Comparison of ENCODE assay signal across 23 cellular contexts in the genomic region with DNA sequence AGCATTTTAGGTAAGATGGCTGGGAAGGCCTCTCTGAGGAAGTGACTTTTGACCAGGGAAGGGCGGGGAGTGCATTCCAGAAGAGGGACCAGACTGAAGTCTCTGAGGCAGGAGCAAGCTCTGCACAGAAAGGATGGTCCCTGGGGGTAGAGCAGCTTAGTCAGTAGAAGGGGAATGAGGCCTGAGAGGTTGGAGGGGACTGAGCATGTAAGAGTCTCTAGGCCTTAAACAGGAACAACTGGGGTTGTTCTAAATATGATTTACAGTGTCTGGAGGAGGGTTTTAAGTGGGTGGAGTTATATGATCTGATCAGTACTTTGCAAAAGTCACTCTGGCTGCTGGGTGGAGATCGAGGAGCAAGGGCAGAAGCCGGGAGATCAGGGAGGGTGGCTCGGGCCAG. TPM values are rescaled to one million over a fixed set of nuclear protein-coding genes. Genes with fewer than 3 reads are reported as not detected.
DNase-seq lines count a peak whose midpoint lies in the region; ATAC-seq and TF ChIP-seq lines count a peak whose summit lies in the region.
"Had no signal": no experiment of that assay in that cellular context is flagged by ENCODE, and none has a peak within 500 bp of the region (broad histone marks: within the 10 kb centered on the region; RNA-seq: fewer than 3 reads in every experiment).

No MANE protein-coding gene starts in this region.

- TF ChIP-seq CTCF in neural crest cell (conservative IDR thresholded peaks at IDR 0.05) (no peak), coronary artery (IDR thresholded peaks at IDR 0.05) (no peak)

- H3K4me3 Mint-ChIP-seq in effector memory CD8-positive, alpha-beta T cell = no peak overlapping the region
- H3K4me3 Mint-ChIP-seq in neural crest cell = no peak overlapping the region
- H3K4me3 Mint-ChIP-seq: naive B cell had no signal

- peaks cover 50% of the 10 kb centered on the region for H3K36me3 ChIP-seq in H7 (replicated peaks; ENCODE audit: control insufficient read depth, insufficient read depth, low read length)
- H3K36me3 ChIP-seq: ovary had no signal

- H3K27me3 ChIP-seq in H7 (ENCODE audit: control insufficient read depth, insufficient read depth, low read length) = no peaks in the 10 kb centered on the region
- H3K27me3 ChIP-seq: BE2C, heart right ventricle, ovary had no signal

- H3K27me3 Mint-ChIP-seq in effector memory CD8-positive, alpha-beta T cell = no peaks in the 10 kb centered on the region
- no peaks in the 10 kb centered on the region for H3K27me3 Mint-ChIP-seq in neural crest cell (ENCODE audit: low read depth)
- H3K27me3 Mint-ChIP-seq: naive B cell had no signal

- peaks cover 0 to 3% of the 10 kb centered on the region in 2 donors for H3K4me1 Mint-ChIP-seq in effector memory CD8-positive, alpha-beta T cell (ENCODE audit: low read depth in 2 of 2)
- no peaks in the 10 kb centered on the region for H3K4me1 Mint-ChIP-seq in neural crest cell

- ATAC-seq in effector memory CD8-positive, alpha-beta T cell (replicated peaks) = no peak
- ATAC-seq in HG02981 (IDR thresholded peaks at IDR 0.05; ENCODE audit: unreplicated experiment) (no peak), GM21737 (IDR thresholded peaks at IDR 0.05; ENCODE audit: unreplicated experiment) (no peak)
- ATAC-seq: PC-3, sciatic nerve had no signal

- H3K27ac ChIP-seq in coronary artery = peak overlapping the region in 1 of 2 donors; percentile 25
- H3K27ac ChIP-seq: ovary, WERI-Rb-1 had no signal

- H3K27ac Mint-ChIP-seq in effector memory CD8-positive, alpha-beta T cell = peak overlapping the region; percentile 0 to 18
- H3K27ac Mint-ChIP-seq in neural crest cell (ENCODE audit: unreplicated experiment) = peak overlapping the region; percentile 1
- H3K27ac Mint-ChIP-seq: activated T-helper 2 cell treated with anti-CD3 and anti-CD28 coated beads, Interferon-gamma antibody, Interleukin-2, Interleukin-4, amounts not matched to agents 10 μg/mL and 5 μg/mL and 100 μg/mL, durations not matched to agents 14 hours and 24 hours and 36 hours had no signal

- no peaks in the 10 kb centered on the region for H3K9me3 Mint-ChIP-seq in effector memory CD8-positive, alpha-beta T cell
- no peaks in the 10 kb centered on the region for H3K9me3 Mint-ChIP-seq in neural crest cell
- H3K9me3 Mint-ChIP-seq: activated T-helper 2 cell treated with anti-CD3 and anti-CD28 coated beads, Interferon-gamma antibody, Interleukin-2, Interleukin-4, amounts not matched to agents 10 μg/mL and 5 μg/mL and 100 μg/mL, durations not matched to agents 14 hours and 24 hours and 36 hours; naive B cell had no signal

- DNase-seq in EH (ENCODE audit: low read depth) = peak; percentile 11
- DNase-seq in HT-29 (ENCODE audit: low spot score) = peak; percentile 55
- DNase-seq in effector memory CD8-positive, alpha-beta T cell = no peak
- no peak for DNase-seq in neural crest cell (ENCODE audit: low read depth, low spot score)
- no peak for DNase-seq in H7
- DNase-seq in coronary artery (ENCODE audit: low spot score) = no peak
- DNase-seq: amniotic stem cell; BE2C; effector CD8-positive, alpha-beta T cell; naive B cell; NCI-H1436; NCI-H748 treated with DMSO at 0.1 percent for 48 hours; ovary; PC-3; SIG-M5; stimulated activated CD4-positive, alpha-beta T cell treated with anti-CD3 and anti-CD28 coated beads, Interleukin-2, amount 100 ng/mL, for 48 hours; T-helper 1 cell; WERI-Rb-1 had no signal

- H3K36me3 Mint-ChIP-seq in effector memory CD8-positive, alpha-beta T cell (ENCODE audit: insufficient read depth) = peaks cover 58% of the 10 kb centered on the region
- H3K36me3 Mint-ChIP-seq in neural crest cell (ENCODE audit: low read depth) = peaks cover 14% of the 10 kb centered on the region

- H3K4me3 ChIP-seq in H7 (ENCODE audit: insufficient read depth, low read depth, low read length) = no peak overlapping the region
- no peak overlapping the region for H3K4me3 ChIP-seq in coronary artery
- H3K4me3 ChIP-seq: heart right ventricle, ovary had no signal

RNA-seq across cellular contexts. Expression of a gene that starts 31.7 kb away (rescaled TPM):
- total RNA-seq in HT-29 (2014; rRNA removed; shearing (Covaris generic)) = 10.7 and 16.7 TPM in 2 replicates
- 9.3 and 13.6 TPM in 2 replicates for total RNA-seq in neural crest cell
- 4.8 and 12.7 TPM in 2 replicates for total RNA-seq in H7 (2014; rRNA removed; shearing (Covaris generic))

RNA-seq across cellular contexts. Expression of a gene that starts 48.8 kb away (rescaled TPM):
- total RNA-seq in HT-29 (2014; rRNA removed; shearing (Covaris generic)) = 35.6 and 40.9 TPM in 2 replicates
- 83.8 and 84.3 TPM in 2 replicates for total RNA-seq in neural crest cell
- total RNA-seq in H7 (2014; rRNA removed; shearing (Covaris generic)) = 58.2 TPM in 2 replicates

Comparison
In these comparisons a context has a peak if more than half of its experiments do, and no peak if none do; other contexts are left out.
1. DNase-seq: peak in EH (single experiment) and HT-29 (single experiment); none in effector memory CD8-positive, alpha-beta T cell (0 of 3), neural crest cell (single experiment), H7 (single experiment) and coronary artery (single experiment).